ENCODE assay signal across 25 cellular contexts in genomic region chr6:13195826-13196225, GRCh38.
A peak's percentile ranks its signal among the peaks of the same experiment; 100 is the strongest.
DNase-seq lines count a peak whose midpoint lies in the region; ATAC-seq, FAIRE-seq and TF ChIP-seq lines count a peak whose summit lies in the region.
"Had no signal": no experiment of that assay in that cellular context is flagged by ENCODE, and none has a peak within 500 bp of the region (broad histone marks: within the 10 kb centered on the region; RNA-seq: fewer than 3 reads in every experiment).

No MANE protein-coding gene starts in this region.

- no peak overlapping the region for H4K5ac ChIP-seq in H1 (ENCODE audit: insufficient read length, low read depth, low read length)

- H3K23ac ChIP-seq in H1 (ENCODE audit: insufficient read length) = no peak overlapping the region

- no peak overlapping the region for H3K4me2 ChIP-seq in H1 (ENCODE audit: insufficient read depth in 1 of 2, low read depth in 2 of 2, low read length in 2 of 2)
- H3K4me2 ChIP-seq: BLaER1 treated with 17β-estradiol and CSF1 and Interleukin-3, amounts not matched to agents 10 nM and 100 nM had no signal

- H2BK120ac ChIP-seq in H1 (replicated peaks; ENCODE audit: low read depth, low read length) = no peak overlapping the region

- no peak overlapping the region for H2AFZ ChIP-seq in H1 (ENCODE audit: low read length)

- H3K27me3 ChIP-seq in H1 (replicated peaks in 1 of 4; ENCODE audit: control insufficient read depth in 3 of 4, extremely low read depth in 1 of 4, insufficient read depth in 3 of 4, low read length in 3 of 4) = no peaks in the 10 kb centered on the region
- H3K27me3 ChIP-seq: BLaER1 treated with 17β-estradiol and CSF1 and Interleukin-3, amounts not matched to agents 10 nM and 100 nM had no signal

- H3K36me3 Mint-ChIP-seq in nephron progenitor cell (ENCODE audit: low read depth) = no peaks in the 10 kb centered on the region
- H3K36me3 Mint-ChIP-seq in stimulated activated naive B cell treated with anti-CD40 and anti-IgM and Interleukin-4, amounts not matched to agents 10 μg/mL and 1 μg/mL and 100 μg/mL, for 72 hours = no peaks in the 10 kb centered on the region
- H3K36me3 Mint-ChIP-seq: CD8-positive, alpha-beta T cell had no signal

- H3K79me1 ChIP-seq in H1 (ENCODE audit: low read depth, low read length) = no peaks in the 10 kb centered on the region; the same call in 1 of the 2 replicates

- TF ChIP-seq RAD21 in H1 (IDR thresholded peaks at IDR 0.05 in 1 of 2, conservative IDR thresholded peaks at IDR 0.05 in 1 of 2; ENCODE audit: low read depth in 2 of 2, low read length in 2 of 2) = no peak

- H2BK15ac ChIP-seq in H1 (ENCODE audit: low read length) = no peak overlapping the region

- H3K27me3 Mint-ChIP-seq in nephron progenitor cell (ENCODE audit: low read depth, poor library complexity) = peaks cover 3% of the 10 kb centered on the region
- H3K27me3 Mint-ChIP-seq in stimulated activated naive B cell treated with anti-CD40 and anti-IgM and Interleukin-4, amounts not matched to agents 10 μg/mL and 1 μg/mL and 100 μg/mL, for 72 hours = no peaks in the 10 kb centered on the region

- peak overlapping the region; percentile 22 for H3K4ac ChIP-seq in H1 (replicated peaks; ENCODE audit: insufficient read length, low read depth, low read length)

- H3K9me3 ChIP-seq in H1 (ENCODE audit: insufficient read depth in 2 of 2, low read depth in 1 of 2, low read length in 1 of 2) = no peaks in the 10 kb centered on the region
- H3K9me3 ChIP-seq: A549; BLaER1 treated with 17β-estradiol and CSF1 and Interleukin-3, amounts not matched to agents 10 nM and 100 nM; Caco-2 had no signal

- DNase-seq in HEK293T (ENCODE audit: extremely low spot score) = no peak
- DNase-seq in H1 (ENCODE audit: low read depth in 1 of 2, low spot score in 2 of 2) = no peak
- DNase-seq in nephron progenitor cell = peak; percentile 22
- no peak for DNase-seq in stimulated activated naive B cell treated with anti-CD40 and anti-IgM and Interleukin-4, amounts not matched to agents 10 μg/mL and 1 μg/mL and 100 μg/mL, for 72 hours
- no peak for DNase-seq in NCI-H1694 treated with DMSO at 0.1 percent for 48 hours (lab: John Stamatoyannopoulos, UW)
- DNase-seq: AML-193; Caco-2; Calu3; CD4-positive, alpha-beta T cell; CD8-positive, alpha-beta T cell; DMS79; DND-41; EL; GDM1 had no signal

- FAIRE-seq in H1 (lab: Jason Lieb, UNC) = no peak
- FAIRE-seq: A549, D721Med, GM12878, GM12892, GM18507 had no signal

- no peak overlapping the region for H4K8ac ChIP-seq in H1 (ENCODE audit: extremely low read depth, insufficient read depth, low read length)

- no peak overlapping the region for H2BK12ac ChIP-seq in H1 (ENCODE audit: low read depth, low read length)

- 91% methylated on average over 5 of the region's 5 CpGs; no CpG with 5 or more reads in 1 of the 2 experiments for WGBS in H1 (ENCODE audit: extremely low coverage in 1 of 2, insufficient coverage in 1 of 2, insufficient read length in 1 of 2, insufficient replicate concordance in 2 of 2, low coverage in 1 of 2, low lambda C conversion rate in 2 of 2, missing lambda C conversion rate in 1 of 2), 2 experiments

- no peak overlapping the region for H3K9ac ChIP-seq in H1 (replicated peaks in 1 of 4; ENCODE audit: extremely low read depth in 1 of 4, low read depth in 3 of 4, low read length in 3 of 4)
- H3K9ac ChIP-seq: BLaER1 treated with 17β-estradiol and CSF1 and Interleukin-3, amounts not matched to agents 10 nM and 100 nM had no signal

- peaks cover 2 to 9% (median 5%) of the 10 kb centered on the region in 4 experiments; a peak in 5 of 7 replicates for H3K4me1 ChIP-seq in H1 (replicated peaks in 1 of 4; ENCODE audit: control insufficient read depth in 3 of 4, insufficient read depth in 4 of 4, low read length in 3 of 4)
- H3K4me1 ChIP-seq: A549 had no signal

- H2BK5ac ChIP-seq in H1 (ENCODE audit: low read depth, low read length) = no peak overlapping the region

- peaks cover 70% of the 10 kb centered on the region for H3K4me1 Mint-ChIP-seq in nephron progenitor cell
- H3K4me1 Mint-ChIP-seq in stimulated activated naive B cell treated with anti-CD40 and anti-IgM and Interleukin-4, amounts not matched to agents 10 μg/mL and 1 μg/mL and 100 μg/mL, for 72 hours = peaks cover 17 to 32% of the 10 kb centered on the region in 2 donors

- H2AK5ac ChIP-seq in H1 (ENCODE audit: low read depth, low read length) = no peak overlapping the region

- peak overlapping the region; percentile 23 for H3K4me3 Mint-ChIP-seq in nephron progenitor cell
- H3K4me3 Mint-ChIP-seq in stimulated activated naive B cell treated with anti-CD40 and anti-IgM and Interleukin-4, amounts not matched to agents 10 μg/mL and 1 μg/mL and 100 μg/mL, for 72 hours = no peak overlapping the region
- H3K4me3 Mint-ChIP-seq: B cell; CD4-positive, alpha-beta T cell; CD8-positive, alpha-beta T cell had no signal

- no peak overlapping the region for H3K4me3 ChIP-seq in H1 (ENCODE audit: extremely low read depth in 1 of 4, insufficient read depth in 2 of 4, low read depth in 3 of 4, low read length in 4 of 4)
- H3K4me3 ChIP-seq: A549; BLaER1 treated with 17β-estradiol and CSF1 and Interleukin-3, amounts not matched to agents 10 nM and 100 nM; GM12878 had no signal

- H3K36me3 ChIP-seq in H1 (ENCODE audit: control insufficient read depth in 2 of 4, insufficient read depth in 4 of 4, low read length in 3 of 4) = no peaks in the 10 kb centered on the region
- H3K36me3 ChIP-seq: BLaER1 treated with 17β-estradiol and CSF1 and Interleukin-3, amounts not matched to agents 10 nM and 100 nM had no signal

- H3K27ac ChIP-seq in H1 (ENCODE audit: low read depth, low read length) = no peak overlapping the region
- H3K27ac ChIP-seq: 22Rv1; A549; BLaER1 treated with 17β-estradiol and CSF1 and Interleukin-3, amounts not matched to agents 10 nM and 100 nM; C4-2B had no signal

- H3K18ac ChIP-seq in H1 (ENCODE audit: extremely low read depth, low read length) = no peak overlapping the region

- H4K20me1 ChIP-seq in H1 (replicated peaks in 1 of 2; ENCODE audit: control insufficient read depth in 1 of 2, insufficient read depth in 2 of 2, low read length in 2 of 2) = no peaks in the 10 kb centered on the region
- H4K20me1 ChIP-seq: BLaER1 treated with 17β-estradiol and CSF1 and Interleukin-3, amounts not matched to agents 10 nM and 100 nM had no signal

- H3K27ac Mint-ChIP-seq in nephron progenitor cell = peak overlapping the region; percentile 17
- H3K27ac Mint-ChIP-seq in stimulated activated naive B cell treated with anti-CD40 and anti-IgM and Interleukin-4, amounts not matched to agents 10 μg/mL and 1 μg/mL and 100 μg/mL, for 72 hours = peak overlapping the region; percentile 28
- H3K27ac Mint-ChIP-seq: B cell; CD4-positive, alpha-beta T cell; CD8-positive, alpha-beta T cell had no signal

- CTCF ChIA-PET in HEK293T (lab: Yijun Ruan, JAX) = interaction anchor here (1.1 kb wide), 1 partner anchor 16 kb away, joined by 4 read pairs; no protein-coding TSS in a partner anchor
- CTCF ChIA-PET in H1 (lab: Charles Lee; ENCODE audit: partially characterized antibody) = interaction anchor here (0.6 to 5.5 kb wide), 8 partner anchors 10 to 90 kb away, joined by 3 to 49 read pairs (median 4); no protein-coding TSS in a partner anchor

- no peaks in the 10 kb centered on the region for H3K9me3 Mint-ChIP-seq in nephron progenitor cell
- H3K9me3 Mint-ChIP-seq in stimulated activated naive B cell treated with anti-CD40 and anti-IgM and Interleukin-4, amounts not matched to agents 10 μg/mL and 1 μg/mL and 100 μg/mL, for 72 hours = no peaks in the 10 kb centered on the region
- H3K9me3 Mint-ChIP-seq: CD4-positive, alpha-beta T cell; CD8-positive, alpha-beta T cell had no signal

- H3K14ac ChIP-seq in H1 (ENCODE audit: insufficient read length) = no peak overlapping the region

- no peak for ATAC-seq in stimulated activated naive B cell treated with anti-CD40 and anti-IgM and Interleukin-4, amounts not matched to agents 10 μg/mL and 1 μg/mL and 100 μg/mL, for 72 hours (replicated peaks)
- ATAC-seq in GM19467 (IDR thresholded peaks at IDR 0.05; ENCODE audit: unreplicated experiment) = no peak
- ATAC-seq in SK-N-SH treated with all-trans-retinoic acid at 6 μM for 48 hours = no peak
- ATAC-seq: CD8-positive, alpha-beta T cell had no signal

- POLR2A ChIA-PET in HEK293T (lab: Yijun Ruan, JAX) (no interaction called here), H1 (lab: Charles Lee; ENCODE audit: partially characterized antibody) (no interaction called here)

- H3K23me2 ChIP-seq in H1 (ENCODE audit: low read depth, low read length) = peaks cover 2% of the 10 kb centered on the region; the same call in 1 of the 2 replicates

- H2BK20ac ChIP-seq in H1 (ENCODE audit: low read length) = no peak overlapping the region

- TF ChIP-seq POLR2A in H1 (IDR thresholded peaks at IDR 0.05; ENCODE audit: control extremely low read depth in 1 of 2, low read depth in 2 of 2, low read length in 2 of 2) = no peak

- H3K79me2 ChIP-seq in H1 (ENCODE audit: control insufficient read depth in 1 of 2, insufficient read depth in 2 of 2, low read length in 2 of 2) = no peaks in the 10 kb centered on the region

- TF ChIP-seq EP300 in H1 (IDR thresholded peaks at IDR 0.05; ENCODE audit: borderline replicate concordance in 1 of 2, low read depth in 2 of 2, low read length in 2 of 2) = no peak

- no peak overlapping the region for H4K91ac ChIP-seq in H1 (replicated peaks; ENCODE audit: insufficient read length, low read length)

- TF ChIP-seq CTCF in H1 (IDR thresholded peaks at IDR 0.05; ENCODE audit: control extremely low read depth in 1 of 3, insufficient read depth in 1 of 3, low read depth in 1 of 3, low read length in 3 of 3) = no peak
- no peak for TF ChIP-seq CTCF in nephron progenitor cell (IDR thresholded peaks at IDR 0.05)

- H3K56ac ChIP-seq in H1 (replicated peaks; ENCODE audit: insufficient read length, low read depth, low read length) = no peak overlapping the region

TF ChIP-seq in H1, 55 proteins besides CTCF, POLR2A, EP300 and RAD21 (continues in another document):
- TF ChIP-seq SRF (IDR thresholded peaks at IDR 0.05; ENCODE audit: low read depth, low read length) = no peak
- TF ChIP-seq RNF2 (IDR thresholded peaks at IDR 0.05; ENCODE audit: borderline replicate concordance, low read depth, low read length, missing control alignments, poor library complexity, severe bottlenecking) = no peak
- no peak for TF ChIP-seq TEAD4 (IDR thresholded peaks at IDR 0.05; ENCODE audit: low read depth, low read length)
- TF ChIP-seq YY1 (IDR thresholded peaks at IDR 0.05; ENCODE audit: low read depth, low read length) = no peak
- no peak for TF ChIP-seq GABPA (IDR thresholded peaks at IDR 0.05; ENCODE audit: borderline replicate concordance, insufficient read depth, low read length)

TF ChIP-seq in SK-N-SH treated with all-trans-retinoic acid at 6 μM for 48 hours, 23 proteins besides CTCF, POLR2A, EP300 and RAD21 (continues in another document):
- no peak for TF ChIP-seq RARB (CRISPR knock-in tag; IDR thresholded peaks at IDR 0.05)
- TF ChIP-seq ISL1 (CRISPR knock-in tag; IDR thresholded peaks at IDR 0.05) = no peak
- no peak for TF ChIP-seq SNAI2 (CRISPR knock-in tag; IDR thresholded peaks at IDR 0.05)
- TF ChIP-seq TCF4 (CRISPR knock-in tag; IDR thresholded peaks at IDR 0.05; ENCODE audit: borderline replicate concordance) = no peak
